ENCODE assay signal across 6 cellular contexts in genomic region chr4:49234382-49234781, GRCh38.
DNase-seq lines count a peak whose midpoint lies in the region; ATAC-seq, FAIRE-seq and TF ChIP-seq lines count a peak whose summit lies in the region.
"Not testable (repeated sequence)": the region's sequence is repeated elsewhere in the genome, so short reads cannot be mapped to it uniquely, and the experiment has no call there.

No MANE protein-coding gene starts in this region.

- ATAC-seq in lung (ENCODE audit: insufficient read depth, low FRiP score), result not testable (repeated sequence)

- H3K27me3 Mint-ChIP-seq in activated CD4-positive, alpha-beta T cell treated with anti-CD3 and anti-CD28 coated beads, Interleukin-2, amount 10 ng/mL, durations not matched to agents 24 days and 14 days; chondrocyte (ENCODE audit: low read depth): not testable (repeated sequence)

- not testable (repeated sequence) for H3K36me3 ChIP-seq in bronchial epithelial cell (ENCODE audit: control insufficient read depth, insufficient read depth, low read length); lung (ENCODE audit: control insufficient read depth in 2 of 2, insufficient read depth in 2 of 2, low read length in 2 of 2); spleen

- H3K27ac Mint-ChIP-seq in activated CD4-positive, alpha-beta T cell treated with anti-CD3 and anti-CD28 coated beads, Interleukin-2, amount 10 ng/mL, durations not matched to agents 24 days and 14 days; chondrocyte (ENCODE audit: unreplicated experiment): not testable (repeated sequence)

- FAIRE-seq in bronchial epithelial cell (lab: Jason Lieb, UNC), result peak; percentile 36

- not testable (repeated sequence) for TF ChIP-seq CTCF in bronchial epithelial cell (IDR thresholded peaks at IDR 0.05; ENCODE audit: insufficient read depth, low read length, severe bottlenecking); chondrocyte (IDR thresholded peaks at IDR 0.05); lung (IDR thresholded peaks at IDR 0.05; ENCODE audit: control extremely low read depth, extremely low read depth); spleen (IDR thresholded peaks at IDR 0.05 in 8 of 11, conservative IDR thresholded peaks at IDR 0.05 in 3 of 11)

- not testable (repeated sequence) for H3K27ac ChIP-seq in lung (ENCODE audit: low read depth in 1 of 2, low read length in 1 of 2); spleen

- peak; percentile 51 for DNase-seq in activated CD4-positive, alpha-beta T cell treated with anti-CD3 and anti-CD28 coated beads, Interleukin-2, amount 10 ng/mL, durations not matched to agents 24 days and 14 days
- DNase-seq in bronchial epithelial cell (ENCODE audit: low read depth), result not testable (repeated sequence)
- peak; percentile 90 for DNase-seq in chondrocyte (ENCODE audit: low spot score)
- peak; percentile 28 for DNase-seq in lung (ENCODE audit: low spot score)
- peak; percentile 79 for DNase-seq in posterior vena cava (ENCODE audit: low spot score)
- peak; percentile 71 for DNase-seq in spleen

- not testable (repeated sequence) for H3K4me1 ChIP-seq in lung (ENCODE audit: control insufficient read depth in 2 of 2, insufficient read depth in 2 of 2, low read length in 2 of 2); spleen

- TF ChIP-seq POLR2A in spleen (IDR thresholded peaks at IDR 0.05), result not testable (repeated sequence)

- not testable (repeated sequence) for H3K4me1 Mint-ChIP-seq in activated CD4-positive, alpha-beta T cell treated with anti-CD3 and anti-CD28 coated beads, Interleukin-2, amount 10 ng/mL, durations not matched to agents 24 days and 14 days; chondrocyte (ENCODE audit: low read depth)

- H3K4me3 Mint-ChIP-seq in activated CD4-positive, alpha-beta T cell treated with anti-CD3 and anti-CD28 coated beads, Interleukin-2, amount 10 ng/mL, durations not matched to agents 24 days and 14 days; chondrocyte (ENCODE audit: unreplicated experiment): not testable (repeated sequence)

- intact Hi-C loops in activated CD4-positive, alpha-beta T cell treated with anti-CD3 and anti-CD28 coated beads, Interleukin-2, amount 10 ng/mL, durations not matched to agents 24 days and 14 days (cut with micrococcal nuclease); posterior vena cava (cut with DNase I); spleen (cut with DNase I; ENCODE audit: low total_unique reads): not testable (repeated sequence)

- not testable (repeated sequence) for H3K9me3 ChIP-seq in lung (ENCODE audit: control insufficient read depth in 2 of 2, insufficient read depth in 1 of 2, low read length in 1 of 2)
- peaks cover 0 to 15% (median 4%) of the 10 kb centered on the region in 8 donors for H3K9me3 ChIP-seq in spleen

- H3K36me3 Mint-ChIP-seq in activated CD4-positive, alpha-beta T cell treated with anti-CD3 and anti-CD28 coated beads, Interleukin-2, amount 10 ng/mL, durations not matched to agents 24 days and 14 days (ENCODE audit: low read depth); chondrocyte (ENCODE audit: low read depth): not testable (repeated sequence)

- H3K27me3 ChIP-seq in bronchial epithelial cell (ENCODE audit: control insufficient read depth, insufficient read depth, low read length); lung (ENCODE audit: control insufficient read depth, insufficient read depth); spleen (replicated peaks in 1 of 7): not testable (repeated sequence)

- 33 to 53% methylated on average over 2 of the region's 3 CpGs for WGBS in lung, 2 donors
- WGBS in spleen, 5 donors, result 33 to 45% (median 39%) methylated on average over 2 of the region's 3 CpGs

- not testable (repeated sequence) for H3K9me3 Mint-ChIP-seq in activated CD4-positive, alpha-beta T cell treated with anti-CD3 and anti-CD28 coated beads, Interleukin-2, amount 10 ng/mL, durations not matched to agents 24 days and 14 days
- H3K9me3 Mint-ChIP-seq in chondrocyte (ENCODE audit: low read depth), result peaks cover 14% of the 10 kb centered on the region

- H3K4me3 ChIP-seq in bronchial epithelial cell (ENCODE audit: low read depth, low read length); lung; spleen: not testable (repeated sequence)
